16 cellular contexts compared by ENCODE assay signal in genomic region chr20:58446938-58447265, GRCh38. TPM values are rescaled to one million over a fixed set of nuclear protein-coding genes. Genes with fewer than 3 reads are reported as not detected.
DNase-seq lines count a peak whose midpoint lies in the region; ATAC-seq and TF ChIP-seq lines count a peak whose summit lies in the region.
"Had no signal": no experiment of that assay in that cellular context is flagged by ENCODE, and none has a peak within 500 bp of the region (broad histone marks: within the 10 kb centered on the region; RNA-seq: fewer than 3 reads in every experiment).

No MANE protein-coding gene starts in this region.

- WGBS in mammary epithelial cell (ENCODE audit: low coverage, missing lambda C conversion rate): 86% methylated on average over 8 of the region's 8 CpGs

- H3K9me3 ChIP-seq in mammary epithelial cell (replicated peaks; ENCODE audit: insufficient read depth, low read length) (no peaks in the 10 kb centered on the region), left lung (no peaks in the 10 kb centered on the region), upper lobe of right lung (no peaks in the 10 kb centered on the region), mucosa of descending colon (no peaks in the 10 kb centered on the region)

- peaks cover 29% of the 10 kb centered on the region for H3K79me2 ChIP-seq in mammary epithelial cell (ENCODE audit: insufficient read depth, low read length)

- H2AFZ ChIP-seq in mammary epithelial cell (ENCODE audit: low read depth, low read length): no peak overlapping the region

- H4K20me1 ChIP-seq in mammary epithelial cell (ENCODE audit: insufficient read depth, low read length): no peaks in the 10 kb centered on the region

- dilution Hi-C loops in mammary epithelial cell (cut with HindIII; ENCODE audit: low sequenced_read_pairs): no loop called here

- H3K9ac ChIP-seq in mammary epithelial cell (ENCODE audit: insufficient read depth, low read length): no peak overlapping the region

- no peaks in the 10 kb centered on the region for H3K27me3 ChIP-seq in mammary epithelial cell (ENCODE audit: insufficient read depth, low read length)
- H3K27me3 ChIP-seq in left lung: no peaks in the 10 kb centered on the region
- H3K27me3 ChIP-seq in upper lobe of right lung: no peaks in the 10 kb centered on the region

- no peak for DNase-seq in MCF 10A (ENCODE audit: unreplicated experiment)
- DNase-seq in mammary epithelial cell: no peak
- no peak for DNase-seq in activated naive CD8-positive, alpha-beta T cell treated with anti-CD3 and anti-CD28 coated beads, Interleukin-2, amount 10 ng/mL, durations not matched to agents 7 days and 5 days
- DNase-seq in left lung: no peak
- no peak for DNase-seq in upper lobe of right lung
- DNase-seq in H4 (ENCODE audit: low spot score): no peak
- DNase-seq in mucosa of descending colon: no peak
- no peak for DNase-seq in HPDE6-E6E7 (ENCODE audit: extremely low spot score)
- DNase-seq: CD4-positive, alpha-beta T cell; H7; Karpas-422; NCI-H1417; NCI-H2029; NCI-H2171 treated with DMSO at 0.1 percent for 48 hours; NCI-H774 had no signal

- no peaks in the 10 kb centered on the region for H3K9me3 Mint-ChIP-seq in MCF 10A (ENCODE audit: unreplicated experiment)
- H3K9me3 Mint-ChIP-seq in activated naive CD8-positive, alpha-beta T cell treated with anti-CD3 and anti-CD28 coated beads, Interleukin-2, amount 10 ng/mL, durations not matched to agents 7 days and 5 days: no peaks in the 10 kb centered on the region
- H3K9me3 Mint-ChIP-seq: CD4-positive, alpha-beta T cell had no signal

- POLR2A ChIA-PET in MCF 10A (lab: Yijun Ruan, JAX): interaction anchor here (1.0 to 1.6 kb wide), 3 partner anchors 12 to 211 kb away, joined by 3 to 4 read pairs (median 3); partner anchors contain the start of gene STX16
- POLR2A ChIA-PET in activated naive CD8-positive, alpha-beta T cell treated with anti-CD3 and anti-CD28 coated beads, Interleukin-2, amount 10 ng/mL, durations not matched to agents 7 days and 5 days (lab: Charles Lee): interaction anchor here (0.6 kb wide), 1 partner anchor 16 kb away, joined by 4 read pairs; no protein-coding TSS in a partner anchor

- H3K4me3 ChIP-seq in mammary epithelial cell (replicated peaks in 1 of 3; ENCODE audit: insufficient read depth in 1 of 3, low read depth in 2 of 3, low read length in 3 of 3): no peak overlapping the region
- no peak overlapping the region for H3K4me3 ChIP-seq in left lung
- no peak overlapping the region for H3K4me3 ChIP-seq in upper lobe of right lung
- no peak overlapping the region for H3K4me3 ChIP-seq in mucosa of descending colon

- peak overlapping the region; percentile 58 for H3K27ac Mint-ChIP-seq in MCF 10A (ENCODE audit: low read depth, unreplicated experiment)
- peak overlapping the region; percentile 45 for H3K27ac Mint-ChIP-seq in activated naive CD8-positive, alpha-beta T cell treated with anti-CD3 and anti-CD28 coated beads, Interleukin-2, amount 10 ng/mL, durations not matched to agents 7 days and 5 days
- H3K27ac Mint-ChIP-seq: CD4-positive, alpha-beta T cell had no signal

- in situ Hi-C loops in mammary epithelial cell (cut with MboI; ENCODE audit: low sequenced_read_pairs in 2 of 2): no loop called here

- no peaks in the 10 kb centered on the region for H3K4me1 Mint-ChIP-seq in MCF 10A (ENCODE audit: insufficient read depth, unreplicated experiment)
- peaks cover 20% of the 10 kb centered on the region for H3K4me1 Mint-ChIP-seq in activated naive CD8-positive, alpha-beta T cell treated with anti-CD3 and anti-CD28 coated beads, Interleukin-2, amount 10 ng/mL, durations not matched to agents 7 days and 5 days

- TF ChIP-seq CTCF in MCF 10A (IDR thresholded peaks at IDR 0.05; ENCODE audit: unreplicated experiment) (no peak), mammary epithelial cell (conservative IDR thresholded peaks at IDR 0.05 in 1 of 2, IDR thresholded peaks at IDR 0.05 in 1 of 2; ENCODE audit: extremely low read depth in 1 of 2, insufficient read depth in 1 of 2, low read depth in 1 of 2, low read length in 2 of 2) (no peak), left lung (IDR thresholded peaks at IDR 0.05) (no peak), upper lobe of right lung (IDR thresholded peaks at IDR 0.05) (no peak), mucosa of descending colon (IDR thresholded peaks at IDR 0.05) (no peak)

- no peak for ATAC-seq in activated naive CD8-positive, alpha-beta T cell treated with anti-CD3 and anti-CD28 coated beads, Interleukin-2, amount 10 ng/mL, durations not matched to agents 7 days and 5 days (ENCODE audit: low read depth)
- ATAC-seq in left lung: peak; percentile 54
- peak; percentile 40 for ATAC-seq in upper lobe of right lung
- ATAC-seq in mucosa of descending colon: no peak
- ATAC-seq: Right ventricle myocardium inferior had no signal

- CTCF ChIA-PET in MCF 10A (lab: Yijun Ruan, JAX): interaction anchor here (0.5 to 4.7 kb wide), 17 partner anchors 8 to 1562 kb away, joined by 3 to 58 read pairs (median 7); no protein-coding TSS in a partner anchor
- CTCF ChIA-PET in mammary epithelial cell (lab: Charles Lee; ENCODE audit: low non-redundant PET): no interaction called here

- H3K36me3 ChIP-seq in mammary epithelial cell (ENCODE audit: insufficient read depth, low read length) (peaks cover 11% of the 10 kb centered on the region), left lung (peaks cover 0 to 36% of the 10 kb centered on the region in 2 donors), upper lobe of right lung (peaks cover 52% of the 10 kb centered on the region), mucosa of descending colon (ENCODE audit: low read depth) (no peaks in the 10 kb centered on the region)

- H3K4me3 Mint-ChIP-seq in MCF 10A (ENCODE audit: unreplicated experiment): no peak overlapping the region
- no peak overlapping the region for H3K4me3 Mint-ChIP-seq in activated naive CD8-positive, alpha-beta T cell treated with anti-CD3 and anti-CD28 coated beads, Interleukin-2, amount 10 ng/mL, durations not matched to agents 7 days and 5 days
- H3K4me3 Mint-ChIP-seq: CD4-positive, alpha-beta T cell had no signal

- intact Hi-C loops in MCF 10A (cut with micrococcal nuclease) (loop anchor here (1.0 kb wide), 1 partner anchor 210 kb away; no protein-coding TSS in a partner anchor), mammary epithelial cell (cut with micrococcal nuclease) (loop anchor here (1.0 to 5.0 kb wide), 2 partner anchors 135 to 210 kb away; no protein-coding TSS in a partner anchor), left lung (cut with DNase I) (no loop called here), upper lobe of right lung (cut with DNase I) (no loop called here), mucosa of descending colon (cut with DNase I, micrococcal nuclease) (loop anchor here in 1 of 2 donors (5.0 kb wide), 1 partner anchor 210 kb away; no protein-coding TSS in a partner anchor)

- no peaks in the 10 kb centered on the region for H3K4me1 ChIP-seq in mammary epithelial cell (ENCODE audit: insufficient read depth, low read length)
- H3K4me1 ChIP-seq in left lung: no peaks in the 10 kb centered on the region
- no peaks in the 10 kb centered on the region for H3K4me1 ChIP-seq in upper lobe of right lung
- H3K4me1 ChIP-seq in mucosa of descending colon (ENCODE audit: low read depth): peaks cover 6% of the 10 kb centered on the region

- BruUV-seq in MCF 10A (replicated peaks; lab: Mats Ljungman, UMichigan): no TSS peak
- BruUV-seq in mammary epithelial cell (replicated peaks; lab: Mats Ljungman, UMichigan): no TSS peak

- no peaks in the 10 kb centered on the region for H3K27me3 Mint-ChIP-seq in MCF 10A (ENCODE audit: insufficient read depth, unreplicated experiment)
- no peaks in the 10 kb centered on the region for H3K27me3 Mint-ChIP-seq in activated naive CD8-positive, alpha-beta T cell treated with anti-CD3 and anti-CD28 coated beads, Interleukin-2, amount 10 ng/mL, durations not matched to agents 7 days and 5 days
- H3K27me3 Mint-ChIP-seq: CD4-positive, alpha-beta T cell had no signal

- no peak overlapping the region for H3K4me2 ChIP-seq in mammary epithelial cell (ENCODE audit: insufficient read depth, low read depth, low read length)

- H3K27ac ChIP-seq in mammary epithelial cell (ENCODE audit: insufficient read depth, low read depth, low read length): no peak overlapping the region
- H3K27ac ChIP-seq in left lung: no peak overlapping the region
- no peak overlapping the region for H3K27ac ChIP-seq in upper lobe of right lung

- peaks cover 39% of the 10 kb centered on the region for H3K36me3 Mint-ChIP-seq in MCF 10A (ENCODE audit: insufficient read depth, unreplicated experiment)
- H3K36me3 Mint-ChIP-seq in activated naive CD8-positive, alpha-beta T cell treated with anti-CD3 and anti-CD28 coated beads, Interleukin-2, amount 10 ng/mL, durations not matched to agents 7 days and 5 days: peaks cover 26% of the 10 kb centered on the region

RNA-seq across cellular contexts. Expression of gene VAPB, which starts 57.9 kb away (rescaled TPM):
- total RNA-seq in MCF 10A (2022) (60.4 and 61.2 TPM in 2 replicates), mammary epithelial cell (10 to 100 TPM; 14.7 to 52.8 TPM), left lung (10 to 100 TPM; 49.7 to 52.9 TPM), upper lobe of right lung (47.8 TPM), mucosa of descending colon (10 to 100 TPM; 52.5 to 74.6 (median 58.8) TPM)
- 33.2 TPM for polyA plus RNA-seq in mammary epithelial cell
- 21.3 TPM for polyA minus RNA-seq in mammary epithelial cell
- 10 to 100 TPM; 32.8 to 35.6 TPM for total RNA-seq in activated naive CD8-positive, alpha-beta T cell treated with anti-CD3 and anti-CD28 coated beads, Interleukin-2, amount 10 ng/mL, durations not matched to agents 7 days and 5 days
- 9.1 and 12.3 TPM in 2 replicates for total RNA-seq in H4 (2014; rRNA removed; shearing (Covaris generic))

Comparison
In these comparisons a context has a peak if more than half of its experiments do, and no peak if none do; other contexts are left out.
1. ATAC-seq: peak in left lung (single experiment) and upper lobe of right lung (single experiment); none in activated naive CD8-positive, alpha-beta T cell treated with anti-CD3 and anti-CD28 coated beads, Interleukin-2, amount 10 ng/mL, durations not matched to agents 7 days and 5 days (single experiment) and mucosa of descending colon (single experiment).
2. intact Hi-C loops: an anchor here in MCF 10A (1.0 kb wide) and mammary epithelial cell (1.0 to 5.0 kb wide); none called in left lung and upper lobe of right lung.